Comparison of ENCODE assay signal across 24 cellular contexts in the genomic region with DNA sequence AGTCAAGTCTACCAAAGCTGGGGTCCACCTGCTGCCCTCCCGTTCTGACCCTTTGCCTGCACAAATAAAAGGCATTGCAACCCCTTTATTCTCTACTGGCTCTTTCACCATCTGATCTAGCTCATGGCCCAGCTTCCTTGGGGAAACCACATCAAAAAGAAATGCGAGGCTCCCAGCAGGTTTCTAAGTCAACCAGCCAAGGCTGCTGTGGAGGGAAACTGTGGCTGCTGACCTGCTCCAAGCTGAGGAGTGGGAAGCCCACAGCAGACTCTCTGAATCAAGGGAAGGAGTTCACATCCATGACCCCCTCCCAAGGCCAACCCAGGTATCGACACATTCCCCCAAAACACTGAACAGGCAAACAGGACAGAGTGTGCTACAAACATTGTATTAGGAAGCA. TPM values are rescaled to one million over a fixed set of nuclear protein-coding genes. Genes with fewer than 3 reads are reported as not detected.
DNase-seq lines count a peak whose midpoint lies in the region; ATAC-seq and TF ChIP-seq lines count a peak whose summit lies in the region.
"Had no signal": no experiment of that assay in that cellular context is flagged by ENCODE, and none has a peak within 500 bp of the region (broad histone marks: within the 10 kb centered on the region; RNA-seq: fewer than 3 reads in every experiment).

No MANE protein-coding gene starts in this region.

- H3K36me3 Mint-ChIP-seq in chondrocyte (ENCODE audit: low read depth), result no peaks in the 10 kb centered on the region

- TF ChIP-seq CTCF in astrocyte of the cerebellum (IDR thresholded peaks at IDR 0.05; ENCODE audit: low read depth, low read length, missing control alignments), result no peak
- TF ChIP-seq CTCF in chondrocyte (IDR thresholded peaks at IDR 0.05), result no peak

- in situ Hi-C loops in astrocyte of the cerebellum (cut with HindIII; ENCODE audit: low sequenced_read_pairs), result no loop called here

- no peak overlapping the region for H3K4me3 ChIP-seq in astrocyte of the cerebellum (ENCODE audit: low read depth, low read length)
- H3K4me3 ChIP-seq: GM23338, MG63, PC-9 had no signal

- peaks cover 21% of the 10 kb centered on the region for H3K4me1 Mint-ChIP-seq in chondrocyte (ENCODE audit: low read depth)

- no peak overlapping the region for H3K4me3 Mint-ChIP-seq in chondrocyte (ENCODE audit: unreplicated experiment)
- H3K4me3 Mint-ChIP-seq: CD4-positive, alpha-beta T cell; GM23338; H9 had no signal

- intact Hi-C loops in cardiac septum (cut with DNase I), result no loop called here
- intact Hi-C loops in left cardiac atrium (cut with DNase I), result no loop called here
- intact Hi-C loops in posterior vena cava (cut with DNase I), result no loop called here

- H3K9me3 Mint-ChIP-seq in chondrocyte (ENCODE audit: low read depth), result no peaks in the 10 kb centered on the region
- H3K9me3 Mint-ChIP-seq: CD4-positive, alpha-beta T cell; GM23338; H9 had no signal

- ATAC-seq in left cardiac atrium, result no peak
- ATAC-seq: GM23338 had no signal

- no peak overlapping the region for H3K27ac Mint-ChIP-seq in chondrocyte (ENCODE audit: unreplicated experiment)
- H3K27ac Mint-ChIP-seq: CD4-positive, alpha-beta T cell; GM23338; H9 had no signal

- no peaks in the 10 kb centered on the region for H3K27me3 Mint-ChIP-seq in chondrocyte (ENCODE audit: low read depth)

- DNase-seq in cardiac septum (ENCODE audit: low spot score), result peak; percentile 22
- no peak for DNase-seq in left cardiac atrium
- peak; percentile 47 for DNase-seq in astrocyte of the cerebellum (ENCODE audit: low read depth)
- peak; percentile 44 for DNase-seq in posterior vena cava (ENCODE audit: low spot score)
- DNase-seq in T-helper 1 cell, result no peak
- no peak for DNase-seq in hippocampal formation (lab: John Stamatoyannopoulos, UW)
- DNase-seq in HT-29 (ENCODE audit: low spot score), result no peak
- no peak for DNase-seq in chondrocyte (ENCODE audit: low spot score)
- DNase-seq: 8988T; CD4-positive, alpha-beta T cell; DMS53; H9; KBM-7; NCI-H1105 treated with DMSO at 0.1 percent for 48 hours; NCI-H2029; NCI-H446; NCI-H524 treated with DMSO at 0.1 percent for 48 hours; NCI-H82; NK-92 treated with Interleukin-12 subunit alpha and Interleukin-12 subunit beta, amount 100 ng/mL, for 24 hours; PC-9; Right ventricle myocardium superior had no signal

RNA-seq across cellular contexts. Expression of a gene that starts 25.2 kb away (rescaled TPM):
- total RNA-seq in cardiac septum (59.2 TPM), left cardiac atrium (10 to 100 TPM; 15.4 to 67.6 TPM), posterior vena cava (100 to 1,000 TPM in 1 of 2 donors, 10 to 100 TPM in 1; 87.8 to 102 TPM), chondrocyte (0.46 to 1.0 TPM (median 0.82 TPM) in 3 replicates)
- total RNA-seq in HT-29 (2014; rRNA removed; shearing (Covaris generic)), result not detected in 2 replicates
- total RNA-seq: CD4-positive, alpha-beta T cell; SK-MEL-5 had no signal

Comparison
In these comparisons a context has a peak if more than half of its experiments do, and no peak if none do; other contexts are left out.
1. DNase-seq: peak in cardiac septum (single experiment), astrocyte of the cerebellum (single experiment) and posterior vena cava (single experiment); none in left cardiac atrium (single experiment), T-helper 1 cell (0 of 5), hippocampal formation (0 of 2), HT-29 (single experiment) and chondrocyte (single experiment).